ENCODE assay signal across 1 cellular context in genomic region chr13:30744686-30745085, GRCh38.
TF ChIP-seq lines count a peak whose summit lies in the region.

No MANE protein-coding gene starts in this region.

TF ChIP-seq in HCT116, 20 proteins besides CTCF, POLR2A, EP300 and RAD21 (continued from another document):
- TF ChIP-seq ZBTB33 (IDR thresholded peaks at IDR 0.05; ENCODE audit: extremely low read depth, insufficient replicate concordance, low read length), result no peak
- TF ChIP-seq ZFX (IDR thresholded peaks at IDR 0.05), result no peak
- no peak for TF ChIP-seq ZNF274 (IDR thresholded peaks at IDR 0.05; ENCODE audit: low read depth, low read length)
- no peak for TF ChIP-seq EZH2phosphoT487 (IDR thresholded peaks at IDR 0.05; ENCODE audit: borderline replicate concordance)
- TF ChIP-seq EGR1 (IDR thresholded peaks at IDR 0.05; ENCODE audit: low read depth), result no peak
- TF ChIP-seq CEBPB (IDR thresholded peaks at IDR 0.05; ENCODE audit: low read depth), result no peak
- TF ChIP-seq SIN3A (IDR thresholded peaks at IDR 0.05; ENCODE audit: low read depth), result no peak
- no peak for TF ChIP-seq CBX3 (IDR thresholded peaks at IDR 0.05; ENCODE audit: low read depth)
- no peak for TF ChIP-seq REST (IDR thresholded peaks at IDR 0.05; ENCODE audit: low read depth)
